7 cellular contexts compared by ENCODE assay signal in the genomic region with DNA sequence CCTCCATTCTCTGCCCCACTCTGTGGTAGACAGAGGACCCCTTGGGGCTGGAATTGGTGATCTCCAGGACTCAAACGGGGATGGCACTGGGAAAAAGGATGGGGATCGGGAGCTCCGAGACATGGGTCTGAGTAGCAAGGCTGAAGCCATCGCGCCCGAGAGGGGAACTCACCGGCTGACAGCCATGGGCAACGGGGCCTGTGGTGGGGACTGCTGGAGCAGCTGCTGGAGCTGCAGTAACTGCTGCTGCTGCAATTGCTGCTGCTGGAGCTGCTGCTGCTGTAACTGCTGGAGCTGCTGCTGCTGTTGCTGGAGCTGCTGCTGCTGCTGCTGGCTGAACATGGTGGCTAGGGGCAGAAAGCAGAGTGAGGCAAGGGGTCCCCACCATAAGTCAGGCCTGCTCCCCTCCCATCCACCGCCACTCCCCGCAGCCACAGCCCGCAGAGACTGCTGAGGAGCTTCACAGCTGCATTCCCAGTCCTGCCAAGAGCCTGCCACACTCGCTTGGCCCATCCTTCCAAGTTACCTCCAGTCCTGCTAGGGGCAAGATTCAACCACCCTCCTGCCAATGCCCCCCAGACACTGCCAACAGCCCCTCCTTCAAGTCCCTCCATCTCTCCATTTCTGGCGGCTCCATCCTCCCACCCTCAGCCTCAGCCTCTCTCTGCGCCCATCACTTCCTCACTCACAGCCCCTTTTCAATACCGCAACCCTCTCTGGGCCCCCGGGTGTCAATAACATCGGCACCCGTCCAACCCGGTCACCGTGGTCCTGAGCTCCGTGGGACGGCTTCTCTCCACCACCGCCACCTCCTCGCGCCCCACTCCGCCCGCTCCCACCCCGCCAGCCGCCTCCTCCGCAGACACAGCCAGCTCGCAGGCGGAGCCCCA. TPM values are rescaled to one million over a fixed set of nuclear protein-coding genes. Genes with fewer than 3 reads are reported as not detected.
DNase-seq lines count a peak whose midpoint lies in the region; FAIRE-seq and TF ChIP-seq lines count a peak whose summit lies in the region.
"Had no signal": no experiment of that assay in that cellular context is flagged by ENCODE, and none has a peak within 500 bp of the region (broad histone marks: within the 10 kb centered on the region; RNA-seq: fewer than 3 reads in every experiment).

No MANE protein-coding gene starts in this region.

- peak overlapping the region; percentile 86 to 94 for H3K4me2 ChIP-seq in H1 (ENCODE audit: insufficient read depth in 1 of 2, low read depth in 2 of 2, low read length in 2 of 2)

- TF ChIP-seq EP300 in H1 (IDR thresholded peaks at IDR 0.05; ENCODE audit: borderline replicate concordance in 1 of 2, low read depth in 2 of 2, low read length in 2 of 2), result no peak

- H3K23me2 ChIP-seq in H1 (ENCODE audit: low read depth, low read length), result peaks cover 10% of the 10 kb centered on the region; the same call in 1 of the 2 replicates

- H3K27ac ChIP-seq in HUES6 (ENCODE audit: low read depth, low read length), result 0 out of 2 replicates have a peak overlapping the region, but pooled peaks have one; percentile 42
- H3K27ac ChIP-seq in H1 (ENCODE audit: low read depth, low read length), result no peak overlapping the region; the same call in 1 of the 2 replicates

- H3K4me3 ChIP-seq in GM12864 (ENCODE audit: low read depth, low read length) (peak overlapping the region; percentile 69), HUES6 (ENCODE audit: low read depth, low read length) (peak overlapping the region; percentile 92), H1 (ENCODE audit: extremely low read depth in 1 of 4, insufficient read depth in 2 of 4, low read depth in 3 of 4, low read length in 4 of 4) (peak overlapping the region; percentile 64 to 99 (median 77)), retinal pigment epithelial cell (ENCODE audit: low read length) (peak overlapping the region; percentile 73)

- peaks cover 0 to 4% of the 10 kb centered on the region in 2 experiments for H4K20me1 ChIP-seq in H1 (replicated peaks in 1 of 2; ENCODE audit: control insufficient read depth in 1 of 2, insufficient read depth in 2 of 2, low read length in 2 of 2)

- no peak overlapping the region for H3K56ac ChIP-seq in H1 (replicated peaks; ENCODE audit: insufficient read length, low read depth, low read length)

- FAIRE-seq in H1 (lab: Jason Lieb, UNC) (no peak), HTR-8/SVneo (lab: Jason Lieb, UNC) (no peak)

- TF ChIP-seq RAD21 in H1 (IDR thresholded peaks at IDR 0.05 in 1 of 2, conservative IDR thresholded peaks at IDR 0.05 in 1 of 2; ENCODE audit: low read depth in 2 of 2, low read length in 2 of 2), result no peak

- H2BK120ac ChIP-seq in H1 (replicated peaks; ENCODE audit: low read depth, low read length), result no peak overlapping the region

- H2AFZ ChIP-seq in H1 (ENCODE audit: low read length), result 0 out of 2 replicates have a peak overlapping the region, but pooled peaks have one; percentile 58

- no peaks in the 10 kb centered on the region; the same call in 1 of the 2 replicates for H3K79me1 ChIP-seq in H1 (ENCODE audit: low read depth, low read length)

- H3K36me3 ChIP-seq in HUES6 (ENCODE audit: control insufficient read depth, insufficient read depth, low read length) (peaks cover 30% of the 10 kb centered on the region), H1 (ENCODE audit: control insufficient read depth in 2 of 4, insufficient read depth in 4 of 4, low read length in 3 of 4) (peaks cover 0 to 10% (median 6%) of the 10 kb centered on the region in 4 experiments; a peak in 4 of 8 replicates)

- H4K8ac ChIP-seq in H1 (ENCODE audit: extremely low read depth, insufficient read depth, low read length), result peak overlapping the region; percentile 89

- H3K9me3 ChIP-seq in HUES6 (ENCODE audit: control insufficient read depth, insufficient read depth, low read depth, low read length) (no peaks in the 10 kb centered on the region), H1 (ENCODE audit: insufficient read depth in 2 of 2, low read depth in 1 of 2, low read length in 1 of 2) (no peaks in the 10 kb centered on the region)

- H3K4me1 ChIP-seq in HUES6 (ENCODE audit: control insufficient read depth, insufficient read depth, low read length) (peaks cover 7% of the 10 kb centered on the region), H1 (replicated peaks in 1 of 4; ENCODE audit: control insufficient read depth in 3 of 4, insufficient read depth in 4 of 4, low read length in 3 of 4) (peaks cover 0 to 11% (median 4%) of the 10 kb centered on the region in 4 experiments; a peak in 4 of 7 replicates)

- H3K14ac ChIP-seq in H1 (ENCODE audit: insufficient read length), result no peak overlapping the region

- WGBS in H1 (ENCODE audit: extremely low coverage in 1 of 2, insufficient coverage in 1 of 2, insufficient read length in 1 of 2, insufficient replicate concordance in 2 of 2, low coverage in 1 of 2, low lambda C conversion rate in 2 of 2, missing lambda C conversion rate in 1 of 2), 2 experiments, result 43% methylated on average over 19 of the region's 32 CpGs; no CpG with 5 or more reads in 1 of the 2 experiments

- no peak for TF ChIP-seq POLR2A in H1 (IDR thresholded peaks at IDR 0.05; ENCODE audit: control extremely low read depth in 1 of 2, low read depth in 2 of 2, low read length in 2 of 2)

- DNase-seq in GM12864 (ENCODE audit: low read depth) (no peak), H1 (ENCODE audit: low read depth in 1 of 2, low spot score in 2 of 2) (peak in 1 of 2 experiments; percentile 51), retinal pigment epithelial cell (ENCODE audit: low read depth) (no peak), T-helper 9 cell (no peak), HTR-8/SVneo (ENCODE audit: insufficient read length, low spot score) (no peak)

- POLR2A ChIA-PET in H1 (lab: Charles Lee; ENCODE audit: partially characterized antibody), result interaction anchor here (1.1 to 3.3 kb wide), 6 partner anchors 9 to 30 kb away, joined by 3 to 13 read pairs (median 6); no protein-coding TSS in a partner anchor

- peak overlapping the region; percentile 88 for H3K9ac ChIP-seq in HUES6 (ENCODE audit: low read length)
- peak overlapping the region; percentile 45 to 56 (median 50); a peak in 6 of 7 replicates for H3K9ac ChIP-seq in H1 (replicated peaks in 1 of 4; ENCODE audit: extremely low read depth in 1 of 4, low read depth in 3 of 4, low read length in 3 of 4)

- no peak overlapping the region for H3K23ac ChIP-seq in H1 (ENCODE audit: insufficient read length)

- no peak overlapping the region for H4K91ac ChIP-seq in H1 (replicated peaks; ENCODE audit: insufficient read length, low read length)

- H3K79me2 ChIP-seq in H1 (ENCODE audit: control insufficient read depth in 1 of 2, insufficient read depth in 2 of 2, low read length in 2 of 2), result no peaks in the 10 kb centered on the region

- H2BK12ac ChIP-seq in H1 (ENCODE audit: low read depth, low read length), result no peak overlapping the region; the same call in 1 of the 2 replicates

- no peak overlapping the region for H2BK15ac ChIP-seq in H1 (ENCODE audit: low read length)

- no peak overlapping the region for H2BK20ac ChIP-seq in H1 (ENCODE audit: low read length)

- H2AK5ac ChIP-seq in H1 (ENCODE audit: low read depth, low read length), result no peak overlapping the region

- H3K18ac ChIP-seq in H1 (ENCODE audit: extremely low read depth, low read length), result peak overlapping the region; percentile 48; the same call in 1 of the 2 replicates

- H3K27me3 ChIP-seq in HUES6 (ENCODE audit: control insufficient read depth, insufficient read depth, low read length) (no peaks in the 10 kb centered on the region), H1 (replicated peaks in 1 of 4; ENCODE audit: control insufficient read depth in 3 of 4, extremely low read depth in 1 of 4, insufficient read depth in 3 of 4, low read length in 3 of 4) (no peaks in the 10 kb centered on the region)

- no peak for TF ChIP-seq CTCF in GM12864 (IDR thresholded peaks at IDR 0.05; ENCODE audit: low read depth, low read length, missing control alignments)
- no peak for TF ChIP-seq CTCF in H1 (IDR thresholded peaks at IDR 0.05; ENCODE audit: control extremely low read depth in 1 of 3, insufficient read depth in 1 of 3, low read depth in 1 of 3, low read length in 3 of 3)
- no peak for TF ChIP-seq CTCF in retinal pigment epithelial cell (conservative IDR thresholded peaks at IDR 0.05; ENCODE audit: low read depth, low read length)

- no peak overlapping the region for H3K4ac ChIP-seq in H1 (replicated peaks; ENCODE audit: insufficient read length, low read depth, low read length)

- peak overlapping the region; percentile 0 for H4K5ac ChIP-seq in H1 (ENCODE audit: insufficient read length, low read depth, low read length)

- no peak overlapping the region for H2BK5ac ChIP-seq in H1 (ENCODE audit: low read depth, low read length)

- CTCF ChIA-PET in H1 (lab: Charles Lee; ENCODE audit: partially characterized antibody), result interaction anchor here (0.6 to 2.8 kb wide), 17 partner anchors 9 to 221 kb away, joined by 3 to 16 read pairs (median 4); no protein-coding TSS in a partner anchor

RNA-seq across cellular contexts. Expression of a gene that starts 0.6 kb away (rescaled TPM):
- total RNA-seq in H1 (2021; fragmentation: NEBNext Ultra II Directional; extraction: Animal tissue kit (Norgen Biotek cat#: 25700)), result 103 and 107 TPM in 2 replicates
- polyA plus RNA-seq in H1 (2011; rRNA removed), result 66.0 and 87.0 TPM in 2 replicates
- 40.7 TPM for polyA plus RNA-seq in H1 (2011; cell fraction: cytosol; rRNA removed)
- polyA plus RNA-seq in H1 (2011; cell fraction: nucleus; rRNA removed), result 107 TPM
- polyA plus RNA-seq in H1 (2012, experiment 1 of 2), result 80.8 to 92.5 TPM (median 90.4 TPM) in 4 replicates
- polyA plus RNA-seq in H1 (2012, experiment 2 of 2), result 78.0 TPM
- polyA plus RNA-seq in H1 (2013, experiment 1 of 2), result 77.5 TPM
- polyA plus RNA-seq in H1 (2013, experiment 2 of 2), result 83.3 TPM
- 38.7 and 39.7 TPM in 2 replicates for polyA minus RNA-seq in H1 (2011; rRNA and poly(A)+ RNA removed)
- 51.8 TPM for polyA minus RNA-seq in H1 (2011; cell fraction: cytosol; rRNA and poly(A)+ RNA removed)
- polyA minus RNA-seq in H1 (2011; cell fraction: nucleus; rRNA and poly(A)+ RNA removed), result 36.3 TPM

RNA-seq across cellular contexts. Expression of a gene that starts 12.4 kb away (rescaled TPM):
- total RNA-seq in H1 (2021; fragmentation: NEBNext Ultra II Directional; extraction: Animal tissue kit (Norgen Biotek cat#: 25700)), result 43.7 and 62.7 TPM in 2 replicates
- 34.3 and 55.4 TPM in 2 replicates for polyA plus RNA-seq in H1 (2011; rRNA removed)
- polyA plus RNA-seq in H1 (2011; cell fraction: cytosol; rRNA removed), result 38.5 TPM
- polyA plus RNA-seq in H1 (2011; cell fraction: nucleus; rRNA removed), result 182 TPM
- 63.2 to 75.1 TPM (median 67.5 TPM) in 4 replicates for polyA plus RNA-seq in H1 (2012, experiment 1 of 2)
- polyA plus RNA-seq in H1 (2012, experiment 2 of 2), result 27.0 TPM
- polyA plus RNA-seq in H1 (2013, experiment 1 of 2), result 35.2 TPM
- 29.3 TPM for polyA plus RNA-seq in H1 (2013, experiment 2 of 2)
- polyA minus RNA-seq in H1 (2011; rRNA and poly(A)+ RNA removed), result 80.1 and 86.2 TPM in 2 replicates
- polyA minus RNA-seq in H1 (2011; cell fraction: cytosol; rRNA and poly(A)+ RNA removed), result 43.2 TPM
- 108 TPM for polyA minus RNA-seq in H1 (2011; cell fraction: nucleus; rRNA and poly(A)+ RNA removed)

RNA-seq across cellular contexts. Expression of a gene that starts 30.7 kb away (rescaled TPM):
- total RNA-seq in H1 (2021; fragmentation: NEBNext Ultra II Directional; extraction: Animal tissue kit (Norgen Biotek cat#: 25700)), result 63.1 and 66.4 TPM in 2 replicates
- polyA plus RNA-seq in H1 (2011; rRNA removed), result 164 and 264 TPM in 2 replicates
- 116 TPM for polyA plus RNA-seq in H1 (2011; cell fraction: cytosol; rRNA removed)
- 130 TPM for polyA plus RNA-seq in H1 (2011; cell fraction: nucleus; rRNA removed)
- 55.4 to 92.3 TPM (median 90.9 TPM) in 4 replicates for polyA plus RNA-seq in H1 (2012, experiment 1 of 2)
- 146 TPM for polyA plus RNA-seq in H1 (2012, experiment 2 of 2)
- polyA plus RNA-seq in H1 (2013, experiment 1 of 2), result 82.3 TPM
- 81.6 TPM for polyA plus RNA-seq in H1 (2013, experiment 2 of 2)
- polyA minus RNA-seq in H1 (2011; rRNA and poly(A)+ RNA removed), result 11.2 and 14.2 TPM in 2 replicates
- 40.3 TPM for polyA minus RNA-seq in H1 (2011; cell fraction: cytosol; rRNA and poly(A)+ RNA removed)
- 35.9 TPM for polyA minus RNA-seq in H1 (2011; cell fraction: nucleus; rRNA and poly(A)+ RNA removed)

RNA-seq across cellular contexts. Expression of a gene that starts 41.5 kb away (rescaled TPM):
- 1.1 and 1.4 TPM in 2 replicates for total RNA-seq in H1 (2021; fragmentation: NEBNext Ultra II Directional; extraction: Animal tissue kit (Norgen Biotek cat#: 25700))
- polyA plus RNA-seq in H1 (2011; rRNA removed), result 1.6 TPM in 2 replicates
- polyA plus RNA-seq in H1 (2011; cell fraction: cytosol; rRNA removed), result 0.93 TPM
- 2.2 TPM for polyA plus RNA-seq in H1 (2011; cell fraction: nucleus; rRNA removed)
- polyA plus RNA-seq in H1 (2012, experiment 1 of 2), result 0.75 to 1.4 TPM (median 1.2 TPM) in 4 replicates
- 0.84 TPM for polyA plus RNA-seq in H1 (2012, experiment 2 of 2)
- polyA plus RNA-seq in H1 (2013, experiment 1 of 2), result 1.1 TPM
- 1.4 TPM for polyA plus RNA-seq in H1 (2013, experiment 2 of 2)
- not detected in 2 replicates for polyA minus RNA-seq in H1 (2011; rRNA and poly(A)+ RNA removed)
- not detected for polyA minus RNA-seq in H1 (2011; cell fraction: cytosol; rRNA and poly(A)+ RNA removed)
- not detected for polyA minus RNA-seq in H1 (2011; cell fraction: nucleus; rRNA and poly(A)+ RNA removed)
- total RNA-seq: activated CD8-positive, alpha-beta memory T cell treated with anti-CD3 and anti-CD28 coated beads for 36 hours had no signal
